Comparison of ENCODE assay signal across 1 cellular context in the genomic region with DNA sequence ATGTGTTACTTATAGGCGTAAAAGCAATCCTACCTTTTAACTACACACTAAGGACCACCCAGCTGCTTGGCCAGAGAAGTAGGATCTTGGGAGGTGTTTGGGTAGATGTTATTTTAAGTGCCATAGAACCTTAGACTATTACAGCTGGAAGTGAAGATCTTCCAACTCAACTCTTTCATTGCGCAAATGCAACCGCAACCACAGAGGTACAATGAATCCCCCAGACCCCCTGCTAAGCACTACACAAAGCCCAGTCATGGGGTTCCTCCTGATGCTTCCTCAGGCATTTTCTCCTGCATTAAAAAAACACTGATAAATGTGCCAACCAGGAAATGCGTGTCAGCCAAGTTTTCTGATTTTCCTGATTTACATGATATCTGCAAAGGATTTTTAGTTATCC.
TF ChIP-seq lines count a peak whose summit lies in the region.

No MANE protein-coding gene starts in this region.

TF ChIP-seq in GM23338, 12 proteins besides CTCF, POLR2A, EP300 and RAD21 (continued from another document):
- no peak for TF ChIP-seq POLR2AphosphoS5 (IDR thresholded peaks at IDR 0.05; ENCODE audit: low read depth)
